ENCODE assay signal across 26 cellular contexts in the genomic region with DNA sequence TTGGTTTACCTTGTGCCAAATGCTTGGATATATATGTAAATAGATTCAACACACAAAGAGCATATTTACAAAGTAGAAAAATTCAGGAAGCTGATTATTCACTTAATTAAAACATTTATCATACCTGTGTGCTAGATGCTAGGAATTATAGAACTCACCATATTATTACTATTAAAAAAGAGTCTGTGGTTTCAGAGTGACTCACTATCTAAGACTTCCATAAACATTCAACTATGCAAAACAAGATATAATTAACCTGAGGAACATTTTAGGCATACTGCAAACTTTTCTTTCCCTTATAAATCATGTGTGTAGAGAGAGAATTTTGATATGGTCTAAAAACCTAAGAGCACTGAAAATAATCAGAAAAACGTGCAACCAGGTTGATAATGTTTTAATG. TPM values are rescaled to one million over a fixed set of nuclear protein-coding genes. Genes with fewer than 3 reads are reported as not detected.
DNase-seq lines count a peak whose midpoint lies in the region; ATAC-seq, FAIRE-seq and TF ChIP-seq lines count a peak whose summit lies in the region.
"Had no signal": no experiment of that assay in that cellular context is flagged by ENCODE, and none has a peak within 500 bp of the region (broad histone marks: within the 10 kb centered on the region; RNA-seq: fewer than 3 reads in every experiment).

No MANE protein-coding gene starts in this region.

- H3K36me3 ChIP-seq in RWPE2 (ENCODE audit: low read depth), result peaks cover 78% of the 10 kb centered on the region
- H3K36me3 ChIP-seq in endothelial cell of umbilical vein (ENCODE audit: control insufficient read depth in 2 of 2, extremely low read depth in 1 of 2, insufficient read depth in 2 of 2, low read length in 2 of 2), result peaks cover 3 to 11% of the 10 kb centered on the region in 2 experiments
- H3K36me3 ChIP-seq: gastrocnemius medialis, thoracic aorta had no signal

- peaks cover 18% of the 10 kb centered on the region for H3K4me1 ChIP-seq in RWPE2 (ENCODE audit: insufficient read depth, poor library complexity, severe bottlenecking)
- peaks cover 11% of the 10 kb centered on the region for H3K4me1 ChIP-seq in endothelial cell of umbilical vein (ENCODE audit: control insufficient read depth, extremely low read depth, insufficient read depth, low read length)
- H3K4me1 ChIP-seq: gastrocnemius medialis had no signal

- DNase-seq in HCEC 1CT, result peak; percentile 47
- DNase-seq in RWPE2 (ENCODE audit: low spot score), result no peak
- DNase-seq in endothelial cell of umbilical vein (ENCODE audit: low read depth, low spot score), result peak; percentile 37
- peak; percentile 65 for DNase-seq in renal cortical epithelial cell (ENCODE audit: low read depth)
- no peak for DNase-seq in left cardiac atrium
- DNase-seq in NCI-H226, result no peak
- DNase-seq in cerebellar cortex (ENCODE audit: low spot score), result no peak
- DNase-seq: activated CD4-positive, alpha-beta T cell treated with anti-CD3 and anti-CD28 coated beads for 1 hour; activated naive CD4-positive, alpha-beta T cell; activated T-cell treated with anti-CD3 and anti-CD28 coated beads, Interleukin-2, amount 50 U/mL, for 4 hours; CD8-positive, alpha-beta memory T cell; cerebellar nuclear complex; DMS53; gastrocnemius medialis; mesenchymal stem cell; NCI-H1436 treated with DMSO at 0.1 percent for 48 hours; occipital lobe; SHP77; stimulated activated naive B cell treated with anti-CD40 and anti-IgM and Interleukin-4, amounts not matched to agents 10 μg/mL and 1 μg/mL and 100 μg/mL, for 72 hours; T-cell had no signal

- peak; percentile 48 for FAIRE-seq in endothelial cell of umbilical vein (lab: Jason Lieb, UNC)
- FAIRE-seq: GM12891, HepG2, TTC549 had no signal

- BruUV-seq in endothelial cell of umbilical vein (replicated peaks; lab: Mats Ljungman, UMichigan), result no TSS peak

- dilution Hi-C loops in endothelial cell of umbilical vein (cut with MboI; ENCODE audit: extremely low pct_ligation_motif_present, low sequenced_read_pairs), result no loop called here

- H3K9ac ChIP-seq in endothelial cell of umbilical vein (replicated peaks; ENCODE audit: extremely low read depth, insufficient read depth, low read length), result peak overlapping the region; percentile 1

- TF ChIP-seq CTCF in RWPE2 (IDR thresholded peaks at IDR 0.05; ENCODE audit: poor library complexity, severe bottlenecking), result no peak
- TF ChIP-seq CTCF in endothelial cell of umbilical vein (IDR thresholded peaks at IDR 0.05; ENCODE audit: extremely low read depth in 1 of 2, insufficient read depth in 1 of 2, low read depth in 1 of 2, low read length in 2 of 2), result no peak

- CTCF ChIA-PET in endothelial cell of umbilical vein (lab: Charles Lee), result no interaction called here

- H2AFZ ChIP-seq in endothelial cell of umbilical vein (ENCODE audit: low read depth, low read length), result no peak overlapping the region

- H4K20me1 ChIP-seq in endothelial cell of umbilical vein (replicated peaks; ENCODE audit: control insufficient read depth, extremely low read depth, insufficient read depth, low read length), result no peaks in the 10 kb centered on the region

- no peak overlapping the region for H3K4me3 ChIP-seq in RWPE2 (ENCODE audit: severe bottlenecking)
- no peak overlapping the region for H3K4me3 ChIP-seq in endothelial cell of umbilical vein (replicated peaks in 1 of 3; ENCODE audit: insufficient read depth in 1 of 3, low read depth in 1 of 3, low read length in 3 of 3)
- H3K4me3 ChIP-seq: gastrocnemius medialis, smooth muscle cell, thoracic aorta had no signal

- H3K27me3 ChIP-seq in RWPE2 (ENCODE audit: insufficient read depth, poor library complexity, severe bottlenecking) (no peaks in the 10 kb centered on the region), endothelial cell of umbilical vein (ENCODE audit: control insufficient read depth in 2 of 2, insufficient read depth in 2 of 2, low read length in 2 of 2) (no peaks in the 10 kb centered on the region)
- H3K27me3 ChIP-seq: gastrocnemius medialis had no signal

- intact Hi-C loops in endothelial cell of umbilical vein (cut with micrococcal nuclease), result no loop called here
- intact Hi-C loops in left cardiac atrium (cut with DNase I), result no loop called here

- H3K4me2 ChIP-seq in endothelial cell of umbilical vein (ENCODE audit: insufficient read depth, low read length), result peak overlapping the region; percentile 51
- H3K4me2 ChIP-seq: smooth muscle cell had no signal

- H3K9me1 ChIP-seq in endothelial cell of umbilical vein (replicated peaks; ENCODE audit: control insufficient read depth, extremely low read depth, insufficient read depth, low read length), result no peaks in the 10 kb centered on the region

- peaks cover 3% of the 10 kb centered on the region for H3K79me2 ChIP-seq in endothelial cell of umbilical vein (ENCODE audit: control insufficient read depth, insufficient read depth, low read length)

- H3K9me3 ChIP-seq in RWPE2 (ENCODE audit: severe bottlenecking), result no peaks in the 10 kb centered on the region
- no peaks in the 10 kb centered on the region for H3K9me3 ChIP-seq in endothelial cell of umbilical vein (replicated peaks; ENCODE audit: control insufficient read depth, insufficient read depth, low read length)
- H3K9me3 ChIP-seq: gastrocnemius medialis, thoracic aorta had no signal

- H3K27ac ChIP-seq in RWPE2 (ENCODE audit: poor library complexity, severe bottlenecking) (peak overlapping the region; percentile 27), endothelial cell of umbilical vein (ENCODE audit: insufficient read depth, low read depth, low read length) (no peak overlapping the region)
- H3K27ac ChIP-seq: epithelial cell of prostate, gastrocnemius medialis, thoracic aorta had no signal

- TF ChIP-seq POLR2A in endothelial cell of umbilical vein (IDR thresholded peaks at IDR 0.05; ENCODE audit: low read depth, low read length), result no peak

- POLR2A ChIA-PET in endothelial cell of umbilical vein (lab: Charles Lee), result no interaction called here

- peak; percentile 83 for ATAC-seq in RWPE2 (ENCODE audit: low read depth)
- ATAC-seq in left cardiac atrium, result no peak
- ATAC-seq: activated T-cell treated with anti-CD3 and anti-CD28 coated beads, Interleukin-2, amount 50 U/mL, for 4 hours; gastrocnemius medialis; HepG2; stimulated activated naive B cell treated with anti-CD40 and anti-IgM and Interleukin-4, amounts not matched to agents 10 μg/mL and 1 μg/mL and 100 μg/mL, for 72 hours; T-cell had no signal

TF ChIP-seq in endothelial cell of umbilical vein, 7 proteins besides CTCF, POLR2A, EP300 and RAD21:
- TF ChIP-seq JUN (IDR thresholded peaks at IDR 0.05; ENCODE audit: borderline replicate concordance, insufficient read depth, insufficient read length, low read depth) (no peak), FOS (IDR thresholded peaks at IDR 0.05; ENCODE audit: borderline replicate concordance, insufficient read depth, low read length) (peak; percentile 68), POLR2AphosphoS5 (IDR thresholded peaks at IDR 0.05; ENCODE audit: insufficient read depth, low read depth, low read length) (no peak), MYC (IDR thresholded peaks at IDR 0.05; ENCODE audit: low read depth, low read length) (no peak)

RNA-seq across cellular contexts. Expression of a gene that starts 27.3 kb away (rescaled TPM):
- total RNA-seq in endothelial cell of umbilical vein, result 130 and 226 TPM in 2 replicates
- polyA plus RNA-seq in endothelial cell of umbilical vein, result 144 and 186 TPM in 2 replicates
- 186 and 204 TPM in 2 replicates for polyA plus RNA-seq in endothelial cell of umbilical vein (2011; cell fraction: cytosol; rRNA removed)
- 107 and 150 TPM in 2 replicates for polyA plus RNA-seq in endothelial cell of umbilical vein (2011; cell fraction: nucleus; rRNA removed)
- 325 and 496 TPM in 2 replicates for polyA plus RNA-seq in endothelial cell of umbilical vein (2012)
- polyA minus RNA-seq in endothelial cell of umbilical vein, result 108 and 124 TPM in 2 replicates
- 77.6 TPM for polyA minus RNA-seq in endothelial cell of umbilical vein (2011; cell fraction: cytosol; rRNA and poly(A)+ RNA removed)
- polyA minus RNA-seq in endothelial cell of umbilical vein (2011; cell fraction: nucleus; rRNA and poly(A)+ RNA removed), result 149 and 155 TPM in 2 replicates
- total RNA-seq in renal cortical epithelial cell, result 161 and 264 TPM in 2 replicates
- total RNA-seq in left cardiac atrium, result 10 to 100 TPM; 75.2 to 90.0 TPM

Comparison
In these comparisons a context has a peak if more than half of its experiments do, and no peak if none do; other contexts are left out.
1. DNase-seq: peak in HCEC 1CT (single experiment), endothelial cell of umbilical vein (single experiment) and renal cortical epithelial cell (single experiment); none in RWPE2 (single experiment), left cardiac atrium (single experiment), NCI-H226 (single experiment) and cerebellar cortex (single experiment).